Comparison of ENCODE assay signal across 1 cellular context in the genomic region with DNA sequence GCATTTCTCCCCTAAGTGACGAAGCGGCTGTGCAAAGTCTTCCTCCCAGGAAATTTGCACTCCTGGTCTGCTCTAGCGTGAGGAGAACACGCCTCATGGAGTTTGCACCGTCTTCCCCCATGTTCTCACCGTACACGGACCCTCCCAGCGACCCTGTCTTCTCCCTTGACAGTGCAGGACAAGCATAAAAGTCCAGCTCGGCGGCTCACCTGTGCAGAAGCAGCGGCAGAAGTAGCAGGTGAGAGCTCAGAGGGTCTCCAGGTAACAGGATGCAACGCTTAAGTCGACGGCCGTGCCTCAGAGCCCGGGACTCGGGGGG.
TF ChIP-seq lines count a peak whose summit lies in the region.

No MANE protein-coding gene starts in this region.

TF ChIP-seq in SK-N-SH, 30 proteins besides CTCF, POLR2A, EP300 and RAD21 (continued from another document):
- TF ChIP-seq GABPA (IDR thresholded peaks at IDR 0.05; ENCODE audit: low read depth) = no peak
TF ChIP-seq in SK-N-SH: peak in this region for 0.
